In genomic region chr11:25211635-25212251, GRCh38 we compare ENCODE assay signal across 20 cellular contexts.
"Had no signal": no experiment of that assay in that cellular context is flagged by ENCODE, and none has a peak within 500 bp of the region (broad histone marks: within the 10 kb centered on the region; RNA-seq: fewer than 3 reads in every experiment).

No MANE protein-coding gene starts in this region.

- H3K27me3 Mint-ChIP-seq: activated naive CD8-positive, alpha-beta T cell treated with anti-CD3 and anti-CD28 coated beads, Interleukin-2, amount 50 U/mL, for 24 hours; progenitor cell of endocrine pancreas had no signal

- DNase-seq: activated naive CD4-positive, alpha-beta T cell treated with anti-CD3 and anti-CD28 coated beads for 36 hours; activated naive CD8-positive, alpha-beta T cell treated with anti-CD3 and anti-CD28 coated beads, Interleukin-2, amount 50 U/mL, for 24 hours; glutamatergic neuron; hypothalamus; kidney glomerular epithelial cell; right cardiac atrium; stimulated activated CD4-positive, alpha-beta T cell treated with anti-CD3 and anti-CD28 coated beads, Interleukin-4, amount 100 ng/mL, for 24 hours; stimulated activated naive CD4-positive, alpha-beta T cell; substantia nigra had no signal

- H3K4me3 Mint-ChIP-seq: activated naive CD4-positive, alpha-beta T cell treated with anti-CD3 and anti-CD28 coated beads for 36 hours; activated naive CD8-positive, alpha-beta T cell treated with anti-CD3 and anti-CD28 coated beads, Interleukin-2, amount 50 U/mL, for 24 hours; nephron; T-helper 2 cell treated with Interferon-gamma antibody and Interleukin-4, amounts not matched to agents 5 μg/mL and 100 μg/mL, for 36 hours had no signal

- H3K9me3 ChIP-seq: vagina had no signal

- H3K4me1 Mint-ChIP-seq: activated naive CD8-positive, alpha-beta T cell treated with anti-CD3 and anti-CD28 coated beads, Interleukin-2, amount 50 U/mL, for 24 hours; nephron had no signal

- ATAC-seq: activated CD4-positive, CD25-positive, alpha-beta regulatory T cell treated with anti-CD3 and anti-CD28 coated beads, Interleukin-2, amount 50 U/mL, for 24 hours; activated naive CD8-positive, alpha-beta T cell treated with anti-CD3 and anti-CD28 coated beads, Interleukin-2, amount 50 U/mL, for 24 hours; right cardiac atrium had no signal

- H3K4me1 ChIP-seq: ascending aorta, esophagus muscularis mucosa, tibial nerve, vagina had no signal

- H3K27ac ChIP-seq: ascending aorta, cardiac muscle cell, esophagus muscularis mucosa, skin epidermis, tibial nerve, vagina had no signal

- H3K27ac Mint-ChIP-seq: activated naive CD4-positive, alpha-beta T cell treated with anti-CD3 and anti-CD28 coated beads for 36 hours; activated naive CD8-positive, alpha-beta T cell treated with anti-CD3 and anti-CD28 coated beads, Interleukin-2, amount 50 U/mL, for 24 hours; activated T-helper 2 cell treated with anti-CD3 and anti-CD28 coated beads, Interferon-gamma antibody, Interleukin-2, Interleukin-4, amounts not matched to agents 10 μg/mL and 5 μg/mL and 100 μg/mL, durations not matched to agents 14 hours and 24 hours and 36 hours; nephron; progenitor cell of endocrine pancreas; T-helper 2 cell treated with Interferon-gamma antibody and Interleukin-4, amounts not matched to agents 5 μg/mL and 100 μg/mL, for 36 hours had no signal

- H3K36me3 ChIP-seq: ascending aorta, cardiac muscle cell, esophagus muscularis mucosa, tibial nerve, vagina had no signal

- H3K4me3 ChIP-seq: ascending aorta, cardiac muscle cell, esophagus muscularis mucosa, skin epidermis, tibial nerve, vagina had no signal

- H3K27me3 ChIP-seq: ascending aorta, cardiac muscle cell, esophagus muscularis mucosa, tibial nerve, vagina had no signal
